In genomic region chrX:70274029-70274428, GRCh38 we compare ENCODE assay signal across 5 cellular contexts. TPM values are rescaled to one million over a fixed set of nuclear protein-coding genes. Genes with fewer than 3 reads are reported as not detected.
"Had no signal": no experiment of that assay in that cellular context is flagged by ENCODE, and none has a peak within 500 bp of the region (broad histone marks: within the 10 kb centered on the region; RNA-seq: fewer than 3 reads in every experiment).

No MANE protein-coding gene starts in this region.

RNA-seq across cellular contexts. Expression of gene ARR3, which starts 5.9 kb away (rescaled TPM):
- total RNA-seq: GM23248, H4, H7, HT-29 had no signal
- polyA plus RNA-seq: GM23248, IgD-negative memory B cell had no signal

RNA-seq across cellular contexts. Expression of gene RAB41, which starts 7.9 kb away (rescaled TPM):
- total RNA-seq: GM23248, H4, H7, HT-29 had no signal
- polyA plus RNA-seq: GM23248, IgD-negative memory B cell had no signal

RNA-seq across cellular contexts. Expression of gene P2RY4, which starts 14.0 kb away (rescaled TPM):
- total RNA-seq: GM23248, H4, H7, HT-29 had no signal
- polyA plus RNA-seq: GM23248, IgD-negative memory B cell had no signal

RNA-seq across cellular contexts. Expression of gene KIF4A, which starts 15.9 kb away (rescaled TPM):
- polyA plus RNA-seq: IgD-negative memory B cell had no signal
